Comparison of ENCODE assay signal across 22 cellular contexts in genomic region chr4:38730493-38730829, GRCh38. TPM values are rescaled to one million over a fixed set of nuclear protein-coding genes. Genes with fewer than 3 reads are reported as not detected.
DNase-seq lines count a peak whose midpoint lies in the region; ATAC-seq, FAIRE-seq and TF ChIP-seq lines count a peak whose summit lies in the region.
"Had no signal": no experiment of that assay in that cellular context is flagged by ENCODE, and none has a peak within 500 bp of the region (broad histone marks: within the 10 kb centered on the region; RNA-seq: fewer than 3 reads in every experiment).

No MANE protein-coding gene starts in this region.

- H3K27me3 ChIP-seq in GM23248 (replicated peaks; ENCODE audit: insufficient read depth) (no peaks in the 10 kb centered on the region), SU-DHL-6 (ENCODE audit: low read length) (no peaks in the 10 kb centered on the region), H1 (replicated peaks in 1 of 4; ENCODE audit: control insufficient read depth in 3 of 4, extremely low read depth in 1 of 4, insufficient read depth in 3 of 4, low read length in 3 of 4) (no peaks in the 10 kb centered on the region), skeletal muscle satellite cell (ENCODE audit: control insufficient read depth, insufficient read depth, low read length) (peaks cover 3% of the 10 kb centered on the region)
- H3K27me3 ChIP-seq: ascending aorta, esophagus squamous epithelium, upper lobe of left lung had no signal

- H3K4ac ChIP-seq in H1 (replicated peaks; ENCODE audit: insufficient read length, low read depth, low read length): no peak overlapping the region

- TF ChIP-seq POLR2A in H1 (IDR thresholded peaks at IDR 0.05; ENCODE audit: control extremely low read depth in 1 of 2, low read depth in 2 of 2, low read length in 2 of 2): no peak

- TF ChIP-seq CTCF in SU-DHL-6 (IDR thresholded peaks at IDR 0.05; ENCODE audit: insufficient read depth, low read length, poor library complexity, severe bottlenecking) (no peak), H1 (IDR thresholded peaks at IDR 0.05; ENCODE audit: control extremely low read depth in 1 of 3, insufficient read depth in 1 of 3, low read depth in 1 of 3, low read length in 3 of 3) (no peak)

- H3K4me3 ChIP-seq in GM23248 (no peak overlapping the region), SU-DHL-6 (ENCODE audit: insufficient read depth, low read length, poor library complexity, severe bottlenecking) (no peak overlapping the region), H1 (ENCODE audit: extremely low read depth in 1 of 4, insufficient read depth in 2 of 4, low read depth in 3 of 4, low read length in 4 of 4) (no peak overlapping the region), skeletal muscle satellite cell (ENCODE audit: low read length) (no peak overlapping the region)
- H3K4me3 ChIP-seq: ascending aorta, esophagus squamous epithelium, lower lobe of right lung, mucosa of descending colon, upper lobe of left lung had no signal

- CTCF ChIA-PET in H1 (lab: Charles Lee; ENCODE audit: partially characterized antibody): interaction anchor here (0.6 to 6.6 kb wide), 28 partner anchors 10 to 667 kb away, joined by 3 to 79 read pairs (median 5); no protein-coding TSS in a partner anchor

- H3K9me3 ChIP-seq in GM23248 (ENCODE audit: low read depth): no peaks in the 10 kb centered on the region
- H3K9me3 ChIP-seq in SU-DHL-6 (ENCODE audit: insufficient read depth, low read length): peaks cover 8% of the 10 kb centered on the region; the same call in 1 of the 2 replicates
- peaks cover 0 to 6% of the 10 kb centered on the region in 2 experiments; a peak in 1 of 4 replicates for H3K9me3 ChIP-seq in H1 (ENCODE audit: insufficient read depth in 2 of 2, low read depth in 1 of 2, low read length in 1 of 2)
- no peaks in the 10 kb centered on the region for H3K9me3 ChIP-seq in skeletal muscle satellite cell (replicated peaks; ENCODE audit: low read length)
- H3K9me3 ChIP-seq: ascending aorta, esophagus squamous epithelium, lower lobe of right lung, mucosa of descending colon, upper lobe of left lung had no signal

- no peaks in the 10 kb centered on the region for H4K20me1 ChIP-seq in GM23248 (ENCODE audit: insufficient read depth)
- no peaks in the 10 kb centered on the region for H4K20me1 ChIP-seq in SU-DHL-6 (ENCODE audit: low read depth, low read length)
- peaks cover 0 to 8% of the 10 kb centered on the region in 2 experiments for H4K20me1 ChIP-seq in H1 (replicated peaks in 1 of 2; ENCODE audit: control insufficient read depth in 1 of 2, insufficient read depth in 2 of 2, low read length in 2 of 2)

- DNase-seq in GM23248 (no peak), H1 (ENCODE audit: low read depth in 1 of 2, low spot score in 2 of 2) (no peak), NCI-H510A (lab: John Stamatoyannopoulos, UW) (no peak), NCI-H1930 (lab: John Stamatoyannopoulos, UW) (no peak)
- no peak for DNase-seq in stimulated activated CD4-positive, alpha-beta T cell treated with anti-CD3 and anti-CD28 coated beads, Interleukin-1b, Interleukin-23, amount 100 ng/mL, for 48 hours
- DNase-seq: DMS79 treated with DMSO at 0.1 percent for 48 hours, NCI-H2171, SIG-M5 had no signal

- H2BK120ac ChIP-seq in H1 (replicated peaks; ENCODE audit: low read depth, low read length): no peak overlapping the region

- no peak overlapping the region for H2AK5ac ChIP-seq in H1 (ENCODE audit: low read depth, low read length)

- no peak for TF ChIP-seq RAD21 in H1 (IDR thresholded peaks at IDR 0.05 in 1 of 2, conservative IDR thresholded peaks at IDR 0.05 in 1 of 2; ENCODE audit: low read depth in 2 of 2, low read length in 2 of 2)

- H2BK12ac ChIP-seq in H1 (ENCODE audit: low read depth, low read length): no peak overlapping the region

- H2AFZ ChIP-seq in GM23248: 0 out of 2 replicates have a peak overlapping the region, but pooled peaks have one; percentile 13
- peak overlapping the region; percentile 25 for H2AFZ ChIP-seq in SU-DHL-6 (ENCODE audit: low read depth, low read length, severe bottlenecking)
- 0 out of 2 replicates have a peak overlapping the region, but pooled peaks have one; percentile 36 for H2AFZ ChIP-seq in H1 (ENCODE audit: low read length)

- H3K18ac ChIP-seq in H1 (ENCODE audit: extremely low read depth, low read length): no peak overlapping the region

- H3K56ac ChIP-seq in H1 (replicated peaks; ENCODE audit: insufficient read length, low read depth, low read length): no peak overlapping the region

- H3K79me2 ChIP-seq in GM23248 (ENCODE audit: insufficient read depth) (no peaks in the 10 kb centered on the region), SU-DHL-6 (ENCODE audit: insufficient read depth, low read length) (no peaks in the 10 kb centered on the region), H1 (ENCODE audit: control insufficient read depth in 1 of 2, insufficient read depth in 2 of 2, low read length in 2 of 2) (no peaks in the 10 kb centered on the region)

- H3K4me2 ChIP-seq in GM23248 (ENCODE audit: unreplicated experiment): peak overlapping the region; percentile 19
- H3K4me2 ChIP-seq in SU-DHL-6 (ENCODE audit: low read depth, low read length, poor library complexity, severe bottlenecking): no peak overlapping the region
- no peak overlapping the region for H3K4me2 ChIP-seq in H1 (ENCODE audit: insufficient read depth in 1 of 2, low read depth in 2 of 2, low read length in 2 of 2)
- H3K4me2 ChIP-seq in skeletal muscle satellite cell (ENCODE audit: low read length): peak overlapping the region; percentile 8

- no peak for FAIRE-seq in H1 (lab: Jason Lieb, UNC)
- FAIRE-seq: endometrium, frontal cortex had no signal

- no peak overlapping the region for H4K91ac ChIP-seq in H1 (replicated peaks; ENCODE audit: insufficient read length, low read length)

- ATAC-seq in HG03280 (IDR thresholded peaks at IDR 0.05; ENCODE audit: unreplicated experiment): no peak

- no peak overlapping the region for H2BK5ac ChIP-seq in H1 (ENCODE audit: low read depth, low read length)

- peaks cover 10% of the 10 kb centered on the region; the same call in 1 of the 2 replicates for H3F3A ChIP-seq in GM23248 (ENCODE audit: insufficient read depth)
- no peaks in the 10 kb centered on the region for H3F3A ChIP-seq in SU-DHL-6 (ENCODE audit: insufficient read depth)

- no peak overlapping the region for H3K14ac ChIP-seq in H1 (ENCODE audit: insufficient read length)

- no peaks in the 10 kb centered on the region for H3K9me2 ChIP-seq in GM23248 (ENCODE audit: insufficient read depth)
- no peaks in the 10 kb centered on the region for H3K9me2 ChIP-seq in SU-DHL-6 (replicated peaks; ENCODE audit: insufficient read depth, low read length)

- POLR2A ChIA-PET in H1 (lab: Charles Lee; ENCODE audit: partially characterized antibody): no interaction called here

- H3K4me1 ChIP-seq in GM23248 (ENCODE audit: insufficient read depth) (peaks cover 8% of the 10 kb centered on the region), H1 (replicated peaks in 1 of 4; ENCODE audit: control insufficient read depth in 3 of 4, insufficient read depth in 4 of 4, low read length in 3 of 4) (peaks cover 0 to 3% (median 1%) of the 10 kb centered on the region in 4 experiments; a peak in 2 of 7 replicates), skeletal muscle satellite cell (ENCODE audit: control insufficient read depth, insufficient read depth, low read length) (peaks cover 6% of the 10 kb centered on the region)
- H3K4me1 ChIP-seq: ascending aorta had no signal

- no peak for TF ChIP-seq EP300 in H1 (IDR thresholded peaks at IDR 0.05; ENCODE audit: borderline replicate concordance in 1 of 2, low read depth in 2 of 2, low read length in 2 of 2)

- H2BK15ac ChIP-seq in H1 (ENCODE audit: low read length): no peak overlapping the region

- 93 to 97% methylated on average over 4 of the region's 4 CpGs for WGBS in GM23248 (ENCODE audit: low coverage in 1 of 2, low lambda C conversion rate in 2 of 2, missing lambda C conversion rate in 2 of 2), 2 experiments
- WGBS in H1 (ENCODE audit: extremely low coverage in 1 of 2, insufficient coverage in 1 of 2, insufficient read length in 1 of 2, insufficient replicate concordance in 2 of 2, low coverage in 1 of 2, low lambda C conversion rate in 2 of 2, missing lambda C conversion rate in 1 of 2), 2 experiments: 100% methylated on average over 4 of the region's 4 CpGs; no CpG with 5 or more reads in 1 of the 2 experiments

- no peaks in the 10 kb centered on the region for H3K79me1 ChIP-seq in H1 (ENCODE audit: low read depth, low read length)

- in situ Hi-C loops in GM23248 (cut with MboI): loop anchor here (10.0 kb wide), 1 partner anchor 546 kb away; no protein-coding TSS in a partner anchor

- H3K9ac ChIP-seq in GM23248 (peak overlapping the region; percentile 62), SU-DHL-6 (ENCODE audit: low read length) (no peak overlapping the region), H1 (replicated peaks in 1 of 4; ENCODE audit: extremely low read depth in 1 of 4, low read depth in 3 of 4, low read length in 3 of 4) (no peak overlapping the region), skeletal muscle satellite cell (ENCODE audit: low read depth, low read length) (no peak overlapping the region)

- H3K36me3 ChIP-seq in GM23248 (ENCODE audit: low read depth) (no peaks in the 10 kb centered on the region), SU-DHL-6 (ENCODE audit: low read length) (no peaks in the 10 kb centered on the region), H1 (ENCODE audit: control insufficient read depth in 2 of 4, insufficient read depth in 4 of 4, low read length in 3 of 4) (no peaks in the 10 kb centered on the region), skeletal muscle satellite cell (ENCODE audit: insufficient read depth, low read length) (no peaks in the 10 kb centered on the region)
- H3K36me3 ChIP-seq: ascending aorta, esophagus squamous epithelium, lower lobe of right lung, upper lobe of left lung had no signal

- peaks cover 14% of the 10 kb centered on the region; the same call in 1 of the 2 replicates for H3K23me2 ChIP-seq in H1 (ENCODE audit: low read depth, low read length)

- H2BK20ac ChIP-seq in H1 (ENCODE audit: low read length): no peak overlapping the region

- H3K27ac ChIP-seq in GM23248 (peak overlapping the region; percentile 73), SU-DHL-6 (ENCODE audit: low read depth, low read length) (no peak overlapping the region), H1 (ENCODE audit: low read depth, low read length) (no peak overlapping the region)
- H3K27ac ChIP-seq: ascending aorta, esophagus squamous epithelium, HL-60, lower lobe of right lung, upper lobe of left lung had no signal

- no peak overlapping the region for H3K23ac ChIP-seq in H1 (ENCODE audit: insufficient read length)

- no peak overlapping the region for H4K8ac ChIP-seq in H1 (ENCODE audit: extremely low read depth, insufficient read depth, low read length)

- no peak overlapping the region for H4K5ac ChIP-seq in H1 (ENCODE audit: insufficient read length, low read depth, low read length)

RNA-seq across cellular contexts. Expression of gene TLR10, which starts 52.3 kb away (rescaled TPM):
- not detected in 2 replicates for total RNA-seq in GM23248 (2014; rRNA removed; shearing (Covaris generic))
- not detected in 2 replicates for polyA plus RNA-seq in GM23248 (2016; fragmentation: Nextera tagmentation; extraction: Ambion mirVana)
- total RNA-seq in H1 (2021; fragmentation: NEBNext Ultra II Directional; extraction: Animal tissue kit (Norgen Biotek cat#: 25700)): not detected in 2 replicates
- not detected in 2 replicates for polyA plus RNA-seq in H1 (2011; rRNA removed)
- polyA plus RNA-seq in H1 (2011; cell fraction: cytosol; rRNA removed): 0.10 TPM
- polyA plus RNA-seq in H1 (2011; cell fraction: nucleus; rRNA removed): not detected
- not detected in 4 replicates for polyA plus RNA-seq in H1 (2012, experiment 1 of 2)
- not detected for polyA plus RNA-seq in H1 (2012, experiment 2 of 2)
- polyA plus RNA-seq in H1 (2013, experiment 1 of 2): not detected
- not detected for polyA plus RNA-seq in H1 (2013, experiment 2 of 2)
- not detected in 2 replicates for polyA minus RNA-seq in H1 (2011; rRNA and poly(A)+ RNA removed)
- polyA minus RNA-seq in H1 (2011; cell fraction: cytosol; rRNA and poly(A)+ RNA removed): not detected
- polyA minus RNA-seq in H1 (2011; cell fraction: nucleus; rRNA and poly(A)+ RNA removed): not detected
- not detected in 2 replicates for total RNA-seq in skeletal muscle satellite cell (2012; rRNA removed)
- total RNA-seq: activated T-helper 1 cell treated with anti-CD3 and anti-CD28 coated beads, Interleukin-12 subunit alpha, Interleukin-12 subunit beta, Interleukin-2, Interleukin-4 antibody, amounts not matched to agents 30 ng/mL and 10 ng/mL and 1 ng/mL, durations not matched to agents 14 hours and 24 hours and 36 hours; ascending aorta; dermis blood vessel endothelial cell had no signal
- polyA plus RNA-seq: AG04450 had no signal

Comparison
In these comparisons a context has a peak if more than half of its experiments do, and no peak if none do; other contexts are left out.
1. H3K4me2 ChIP-seq: peak in GM23248 (single experiment) and skeletal muscle satellite cell (single experiment); none in SU-DHL-6 (single experiment) and H1 (0 of 2).
2. Peak in every context shown above with its lines, with median percentiles within 50 percentile points of each other: H2AFZ ChIP-seq.